Comparison of ENCODE assay signal across 33 cellular contexts in the genomic region with DNA sequence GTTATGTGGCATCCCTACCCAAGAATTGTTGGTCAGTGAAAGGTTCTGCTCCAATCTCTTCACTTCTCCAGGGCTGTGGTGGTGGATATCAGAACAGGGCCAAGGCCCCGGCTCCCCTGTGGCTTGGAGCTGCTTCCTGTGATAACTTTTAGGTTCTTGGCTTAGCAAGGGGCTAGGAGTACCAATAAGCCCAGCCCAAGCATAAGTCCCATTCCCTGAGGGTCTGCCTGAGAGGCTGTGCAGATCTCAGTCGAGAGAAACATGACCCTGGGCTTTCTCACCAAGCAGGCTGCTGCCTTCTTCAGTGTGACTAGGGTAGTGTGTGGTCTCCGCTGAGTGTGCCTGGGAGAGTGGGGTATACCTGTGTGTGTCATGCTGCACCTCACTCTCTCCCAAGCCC.
"Had no signal": no experiment of that assay in that cellular context is flagged by ENCODE, and none has a peak within 500 bp of the region (broad histone marks: within the 10 kb centered on the region; RNA-seq: fewer than 3 reads in every experiment).

No MANE protein-coding gene starts in this region.

- H3K9me3 Mint-ChIP-seq: activated CD4-positive, alpha-beta memory T cell treated with anti-CD3 and anti-CD28 coated beads for 36 hours; activated CD4-positive, alpha-beta T cell treated with anti-CD3 and anti-CD28 coated beads, Interleukin-2, amount 10 ng/mL, durations not matched to agents 24 days and 14 days; activated naive CD4-positive, alpha-beta T cell treated with anti-CD3 and anti-CD28 coated beads, Interleukin-2, amount 50 U/mL, for 24 hours; activated T-helper 1 cell treated with anti-CD3 and anti-CD28 coated beads, Interleukin-12 subunit alpha, Interleukin-12 subunit beta, Interleukin-2, Interleukin-4 antibody, amounts not matched to agents 30 ng/mL and 10 ng/mL and 1 ng/mL, durations not matched to agents 14 hours and 24 hours and 36 hours; brain; effector memory CD8-positive, alpha-beta T cell; naive B cell; nephron progenitor cell; stimulated activated naive B cell treated with anti-CD40 and anti-IgM and Interleukin-4, amounts not matched to agents 10 μg/mL and 1 μg/mL and 100 μg/mL, for 72 hours; T-helper 1 cell treated with Interleukin-12 subunit alpha and Interleukin-12 subunit beta and Interleukin-4 antibody, amounts not matched to agents 30 μg/mL and 1 μg/mL, for 36 hours had no signal

- H3K27ac ChIP-seq: adrenal gland, ascending aorta, cardiac muscle cell, coronary artery, gastrocnemius medialis, left ventricle myocardium inferior, pancreas, prostate gland, skin epidermis, tibial nerve had no signal

- ATAC-seq: effector memory CD8-positive, alpha-beta T cell; gastrocnemius medialis; pancreas; sciatic nerve; stimulated activated naive B cell treated with anti-CD40 and anti-IgM and Interleukin-4, amounts not matched to agents 10 μg/mL and 1 μg/mL and 100 μg/mL, for 72 hours had no signal

- DNase-seq: activated CD4-positive, alpha-beta memory T cell treated with anti-CD3 and anti-CD28 coated beads for 36 hours; activated CD4-positive, alpha-beta T cell treated with anti-CD3 and anti-CD28 coated beads, Interleukin-2, amount 10 ng/mL, durations not matched to agents 24 days and 14 days; activated CD4-positive, CD25-positive, alpha-beta regulatory T cell treated with anti-CD3 and anti-CD28 coated beads, Interleukin-2, amount 50 U/mL, for 72 hours; activated effector memory CD4-positive, alpha-beta T cell treated with anti-CD3 and anti-CD28 coated beads, Interleukin-2, amount 50 U/mL, for 16 hours; cerebellar nuclear complex; dorsolateral prefrontal cortex; effector memory CD8-positive, alpha-beta T cell; erythroblast; gastrocnemius medialis; glutamatergic neuron; left ventricle myocardium inferior; naive B cell; nephron progenitor cell; retina; stimulated activated CD4-positive, alpha-beta T cell treated with anti-CD3 and anti-CD28 coated beads, Interleukin-4, amount 100 ng/mL, for 24 hours; stimulated activated CD8-positive, alpha-beta memory T cell treated with anti-CD3 and anti-CD28 coated beads, Interleukin-4, amount 100 ng/mL, for 48 hours; stimulated activated naive B cell treated with anti-CD40 and anti-IgM and Interleukin-4, amounts not matched to agents 10 μg/mL and 1 μg/mL and 100 μg/mL, for 72 hours; SW 1271; T1000 had no signal

- H3K27me3 Mint-ChIP-seq: activated CD4-positive, alpha-beta memory T cell treated with anti-CD3 and anti-CD28 coated beads for 36 hours; activated CD4-positive, alpha-beta T cell treated with anti-CD3 and anti-CD28 coated beads, Interleukin-2, amount 10 ng/mL, durations not matched to agents 24 days and 14 days; activated naive CD4-positive, alpha-beta T cell treated with anti-CD3 and anti-CD28 coated beads, Interleukin-2, amount 50 U/mL, for 24 hours; brain; effector memory CD8-positive, alpha-beta T cell; naive B cell; stimulated activated naive B cell treated with anti-CD40 and anti-IgM and Interleukin-4, amounts not matched to agents 10 μg/mL and 1 μg/mL and 100 μg/mL, for 72 hours had no signal

- H3K4me3 Mint-ChIP-seq: activated CD4-positive, alpha-beta memory T cell treated with anti-CD3 and anti-CD28 coated beads for 36 hours; activated CD4-positive, alpha-beta T cell treated with anti-CD3 and anti-CD28 coated beads, Interleukin-2, amount 10 ng/mL, durations not matched to agents 24 days and 14 days; activated naive CD4-positive, alpha-beta T cell treated with anti-CD3 and anti-CD28 coated beads, Interleukin-2, amount 50 U/mL, for 24 hours; activated T-helper 1 cell treated with anti-CD3 and anti-CD28 coated beads, Interleukin-12 subunit alpha, Interleukin-12 subunit beta, Interleukin-2, Interleukin-4 antibody, amounts not matched to agents 30 ng/mL and 10 ng/mL and 1 ng/mL, durations not matched to agents 14 hours and 24 hours and 36 hours; brain; effector memory CD8-positive, alpha-beta T cell; naive B cell; nephron progenitor cell; stimulated activated naive B cell treated with anti-CD40 and anti-IgM and Interleukin-4, amounts not matched to agents 10 μg/mL and 1 μg/mL and 100 μg/mL, for 72 hours; T-helper 1 cell treated with Interleukin-12 subunit alpha and Interleukin-12 subunit beta and Interleukin-4 antibody, amounts not matched to agents 30 μg/mL and 1 μg/mL, for 36 hours had no signal

- FAIRE-seq: islet of Langerhans, pancreas had no signal

- H3K27ac Mint-ChIP-seq: activated CD4-positive, alpha-beta memory T cell treated with anti-CD3 and anti-CD28 coated beads for 36 hours; activated CD4-positive, alpha-beta T cell treated with anti-CD3 and anti-CD28 coated beads, Interleukin-2, amount 10 ng/mL, durations not matched to agents 24 days and 14 days; activated T-helper 1 cell treated with anti-CD3 and anti-CD28 coated beads, Interleukin-12 subunit alpha, Interleukin-12 subunit beta, Interleukin-2, Interleukin-4 antibody, amounts not matched to agents 30 ng/mL and 10 ng/mL and 1 ng/mL, durations not matched to agents 14 hours and 24 hours and 36 hours; T-helper 1 cell treated with Interleukin-12 subunit alpha and Interleukin-12 subunit beta and Interleukin-4 antibody, amounts not matched to agents 30 μg/mL and 1 μg/mL, for 36 hours had no signal
